27 cellular contexts compared by ENCODE assay signal in genomic region chr16:57732011-57732410, GRCh38. TPM values are rescaled to one million over a fixed set of nuclear protein-coding genes. Genes with fewer than 3 reads are reported as not detected.
DNase-seq lines count a peak whose midpoint lies in the region; ATAC-seq and TF ChIP-seq lines count a peak whose summit lies in the region.
"Had no signal": no experiment of that assay in that cellular context is flagged by ENCODE, and none has a peak within 500 bp of the region (broad histone marks: within the 10 kb centered on the region; RNA-seq: fewer than 3 reads in every experiment).

No MANE protein-coding gene starts in this region.

- no peaks in the 10 kb centered on the region for H3K27me3 Mint-ChIP-seq in MCF 10A (ENCODE audit: insufficient read depth, unreplicated experiment)
- H3K27me3 Mint-ChIP-seq: stimulated activated memory B cell treated with anti-CD40 and anti-IgM and Interleukin-4, amounts not matched to agents 10 μg/mL and 1 μg/mL and 100 μg/mL, for 72 hours had no signal

- peak overlapping the region; percentile 12 for H3K27ac Mint-ChIP-seq in MCF 10A (ENCODE audit: low read depth, unreplicated experiment)
- H3K27ac Mint-ChIP-seq: CD8-positive, alpha-beta T cell; endodermal cell; H9; stimulated activated memory B cell treated with anti-CD40 and anti-IgM and Interleukin-4, amounts not matched to agents 10 μg/mL and 1 μg/mL and 100 μg/mL, for 72 hours had no signal

- no peaks in the 10 kb centered on the region for H3F3A ChIP-seq in MM.1S (ENCODE audit: insufficient read depth, low read length)

- peaks cover 8% of the 10 kb centered on the region; the same call in 1 of the 2 replicates for H3K79me2 ChIP-seq in MM.1S (ENCODE audit: low read length)

- H3K9me3 ChIP-seq in breast epithelium (no peaks in the 10 kb centered on the region), MM.1S (replicated peaks; ENCODE audit: insufficient read depth, low read length) (no peaks in the 10 kb centered on the region)
- H3K9me3 ChIP-seq: ascending aorta, gastroesophageal sphincter, mucosa of descending colon, neutrophil had no signal

- in situ Hi-C loops in ACHN (cut with HindIII; ENCODE audit: low pct_ligation_motif_present, low pct_unique_long_range_greater_than_20kb, low sequenced_read_pairs), result no loop called here

- no peaks in the 10 kb centered on the region for H3K36me3 Mint-ChIP-seq in MCF 10A (ENCODE audit: insufficient read depth, unreplicated experiment)

- H3K4me3 Mint-ChIP-seq in MCF 10A (ENCODE audit: unreplicated experiment), result no peak overlapping the region
- H3K4me3 Mint-ChIP-seq: endodermal cell; H9; stimulated activated memory B cell treated with anti-CD40 and anti-IgM and Interleukin-4, amounts not matched to agents 10 μg/mL and 1 μg/mL and 100 μg/mL, for 72 hours had no signal

- CTCF ChIA-PET in MCF 10A (lab: Yijun Ruan, JAX), result no interaction called here

- peaks cover 23% of the 10 kb centered on the region for H3K4me1 Mint-ChIP-seq in MCF 10A (ENCODE audit: insufficient read depth, unreplicated experiment)

- intact Hi-C loops in MCF 10A (cut with micrococcal nuclease) (no loop called here), breast epithelium (cut with DNase I; ENCODE audit: low total_unique reads) (no loop called here)

- H3K9me3 Mint-ChIP-seq in MCF 10A (ENCODE audit: unreplicated experiment), result peaks cover 15% of the 10 kb centered on the region

- H3K4me1 ChIP-seq in breast epithelium (peaks cover 0 to 5% of the 10 kb centered on the region in 2 donors), MM.1S (ENCODE audit: low read length) (no peaks in the 10 kb centered on the region)

- no peak overlapping the region for H3K9ac ChIP-seq in MM.1S (ENCODE audit: low read length)

- H3K4me2 ChIP-seq in MM.1S (ENCODE audit: low read depth, low read length), result no peak overlapping the region

- H4K20me1 ChIP-seq in MM.1S (ENCODE audit: insufficient read depth, low read length), result no peaks in the 10 kb centered on the region

- H2AFZ ChIP-seq in MM.1S (ENCODE audit: low read length), result no peak overlapping the region

- no peak for TF ChIP-seq CTCF in MCF 10A (IDR thresholded peaks at IDR 0.05; ENCODE audit: unreplicated experiment)
- no peak for TF ChIP-seq CTCF in breast epithelium (IDR thresholded peaks at IDR 0.05)
- no peak for TF ChIP-seq CTCF in fibroblast of pulmonary artery (IDR thresholded peaks at IDR 0.05; ENCODE audit: low read length, missing control alignments)
- TF ChIP-seq CTCF in MM.1S (IDR thresholded peaks at IDR 0.05; ENCODE audit: low read length), result no peak

- H3K36me3 ChIP-seq in breast epithelium, result no peaks in the 10 kb centered on the region
- H3K36me3 ChIP-seq in MM.1S (replicated peaks; ENCODE audit: insufficient read depth, low read length), result no peaks in the 10 kb centered on the region
- H3K36me3 ChIP-seq: ascending aorta, gastroesophageal sphincter, neutrophil had no signal

- DNase-seq in MCF 10A (ENCODE audit: unreplicated experiment) (peak; percentile 61), breast epithelium (ENCODE audit: low spot score in 2 of 2) (no peak), NOMO-1 treated with DMSO at 0.1 percent for 48 hours (lab: John Stamatoyannopoulos, UW; ENCODE audit: unreplicated experiment) (peak; percentile 44), fibroblast of pulmonary artery (ENCODE audit: low read depth) (peak; percentile 68), ACHN (no peak), MM.1S (no peak)
- DNase-seq: 8988T; activated CD4-positive, alpha-beta T cell treated with anti-CD3 and anti-CD28 coated beads, Interleukin-2, amount 50 U/mL, for 48 hours; activated naive CD4-positive, alpha-beta T cell treated with Interleukin-2 at 50 U/mL for 16 hours; activated T-cell treated with anti-CD3 and anti-CD28 coated beads, Interleukin-2, amount 50 U/mL, for 1 hour; CD8-positive, alpha-beta T cell; DND-41; H9; mucosa of descending colon; NCI-H187; NCI-H510A treated with DMSO at 0.1 percent for 48 hours; OCI-M1; retina had no signal

- TF ChIP-seq POLR2A in breast epithelium (IDR thresholded peaks at IDR 0.05), result no peak

- H3K4me3 ChIP-seq in breast epithelium, result no peak overlapping the region
- no peak overlapping the region for H3K4me3 ChIP-seq in fibroblast of pulmonary artery (replicated peaks; ENCODE audit: low read depth, low read length)
- H3K4me3 ChIP-seq in MM.1S (ENCODE audit: low read length), result no peak overlapping the region
- H3K4me3 ChIP-seq: ascending aorta, gastroesophageal sphincter, mucosa of descending colon had no signal

- H3K27ac ChIP-seq in breast epithelium (no peak overlapping the region), MM.1S (ENCODE audit: low read length) (no peak overlapping the region)
- H3K27ac ChIP-seq: gastroesophageal sphincter, neutrophil had no signal

- BruUV-seq in MCF 10A (replicated peaks; lab: Mats Ljungman, UMichigan), result no TSS peak

- ATAC-seq in HG03378 (IDR thresholded peaks at IDR 0.05; ENCODE audit: unreplicated experiment) (no peak), HG02610 (IDR thresholded peaks at IDR 0.05; ENCODE audit: unreplicated experiment) (no peak)
- ATAC-seq: CD8-positive, alpha-beta T cell; gastroesophageal sphincter; left lobe of liver; mucosa of descending colon; stimulated activated memory B cell treated with anti-CD40 and anti-IgM and Interleukin-4, amounts not matched to agents 10 μg/mL and 1 μg/mL and 100 μg/mL, for 72 hours had no signal

- H3K27me3 ChIP-seq in breast epithelium (no peaks in the 10 kb centered on the region), MM.1S (replicated peaks; ENCODE audit: insufficient read depth, low read length) (no peaks in the 10 kb centered on the region)
- H3K27me3 ChIP-seq: ascending aorta, gastroesophageal sphincter, neutrophil had no signal

- H3K9me2 ChIP-seq in MM.1S (replicated peaks; ENCODE audit: insufficient read depth, low read length), result no peaks in the 10 kb centered on the region

- POLR2A ChIA-PET in MCF 10A (lab: Yijun Ruan, JAX), result no interaction called here

RNA-seq across cellular contexts. Expression of gene KATNB1, which starts 3.6 kb away (rescaled TPM):
- total RNA-seq in MCF 10A (2022) (22.7 and 30.6 TPM in 2 replicates), breast epithelium (10 to 100 TPM; 15.5 to 20.9 (median 17.0) TPM)

RNA-seq across cellular contexts. Expression of gene DRC7, which starts 37.4 kb away (rescaled TPM):
- total RNA-seq in MCF 10A (2022) (not detected in 2 replicates), breast epithelium (1 to 10 TPM in 1 of 3 donors, not detected in 2; 1.5 TPM)
- total RNA-seq: ascending aorta; CD8-positive, alpha-beta T cell; mucosa of descending colon; T-helper 1 cell treated with Interleukin-12 subunit alpha and Interleukin-12 subunit beta and Interleukin-4 antibody, amounts not matched to agents 30 ng/mL and 1 ng/mL, for 36 hours had no signal

Comparison
In these comparisons a context has a peak if more than half of its experiments do, and no peak if none do; other contexts are left out.
1. DNase-seq: peak in MCF 10A (single experiment), NOMO-1 treated with DMSO at 0.1 percent for 48 hours (single experiment) and fibroblast of pulmonary artery (single experiment); none in breast epithelium (0 of 2), ACHN (single experiment) and MM.1S (single experiment).